ENCODE assay signal across 8 cellular contexts in genomic region chr6:125957845-125958244, GRCh38. TPM values are rescaled to one million over a fixed set of nuclear protein-coding genes. Genes with fewer than 3 reads are reported as not detected.
DNase-seq lines count a peak whose midpoint lies in the region; ATAC-seq and TF ChIP-seq lines count a peak whose summit lies in the region.

No MANE protein-coding gene starts in this region.

- no peaks in the 10 kb centered on the region for H3K36me3 ChIP-seq in endocrine pancreas (ENCODE audit: control insufficient read depth, insufficient read depth, low read length)

- no peaks in the 10 kb centered on the region for H3K27me3 Mint-ChIP-seq in glutamatergic neuron (ENCODE audit: unreplicated experiment)

- peaks cover 6% of the 10 kb centered on the region for H3K4me1 ChIP-seq in endocrine pancreas (ENCODE audit: control insufficient read depth, insufficient read depth, low read length)

- no peak overlapping the region for H3K4me3 Mint-ChIP-seq in glutamatergic neuron (ENCODE audit: unreplicated experiment)

- TF ChIP-seq CTCF in GM12865 (IDR thresholded peaks at IDR 0.05; ENCODE audit: insufficient read depth, low read depth, low read length, missing control alignments) (no peak), glutamatergic neuron (IDR thresholded peaks at IDR 0.05; ENCODE audit: partially characterized antibody, unreplicated experiment) (no peak)

- no peak overlapping the region for H3K27ac Mint-ChIP-seq in glutamatergic neuron (ENCODE audit: unreplicated experiment)

- peaks cover 6% of the 10 kb centered on the region for H3K4me1 Mint-ChIP-seq in glutamatergic neuron (ENCODE audit: low read depth, unreplicated experiment)

- H3K36me3 Mint-ChIP-seq in glutamatergic neuron (ENCODE audit: unreplicated experiment), result no peaks in the 10 kb centered on the region

- H3K9me3 Mint-ChIP-seq in glutamatergic neuron (ENCODE audit: unreplicated experiment), result no peaks in the 10 kb centered on the region

- no peaks in the 10 kb centered on the region for H3K9me3 ChIP-seq in endocrine pancreas (ENCODE audit: control insufficient read depth, low read length)

- H3K4me3 ChIP-seq in GM12865 (ENCODE audit: low read depth, low read length) (peak overlapping the region; percentile 83), endocrine pancreas (ENCODE audit: control insufficient read depth, insufficient read depth, low read length) (peak overlapping the region; percentile 86)

- no peak for ATAC-seq in GM21360 (IDR thresholded peaks at IDR 0.05; ENCODE audit: unreplicated experiment)

- no peaks in the 10 kb centered on the region for H3K27me3 ChIP-seq in endocrine pancreas (ENCODE audit: control insufficient read depth, insufficient read depth, low read length)

- peak overlapping the region; percentile 87 for H3K9ac ChIP-seq in endocrine pancreas (ENCODE audit: control insufficient read depth, insufficient read depth, low read length)

- DNase-seq in GM12865 (ENCODE audit: low read depth), result no peak
- peak; percentile 17 for DNase-seq in NCI-H526 treated with DMSO at 0.1 percent for 48 hours (lab: John Stamatoyannopoulos, UW)
- DNase-seq in myocyte (ENCODE audit: low read depth), result peak; percentile 25
- no peak for DNase-seq in NCI-H446 (lab: John Stamatoyannopoulos, UW)
- DNase-seq in RPMI8226, result no peak
- DNase-seq in glutamatergic neuron, result no peak

RNA-seq across cellular contexts. Expression of gene HINT3, which starts 1.3 kb away (rescaled TPM):
- total RNA-seq in myocyte (47.3 and 48.9 TPM in 2 replicates), glutamatergic neuron (ENCODE audit: unreplicated experiment) (18.2 TPM)
- 17.5 TPM for polyA plus RNA-seq in myocyte (2012)

RNA-seq across cellular contexts. Expression of gene TRMT11, which starts 28.5 kb away (rescaled TPM):
- total RNA-seq in myocyte, result 23.2 and 23.4 TPM in 2 replicates
- 8.4 TPM for polyA plus RNA-seq in myocyte (2012)
- 27.7 TPM for total RNA-seq in glutamatergic neuron (ENCODE audit: unreplicated experiment)

Comparison
In these comparisons a context has a peak if more than half of its experiments do, and no peak if none do; other contexts are left out.
1. DNase-seq: peak in NCI-H526 treated with DMSO at 0.1 percent for 48 hours (single experiment) and myocyte (single experiment); none in GM12865 (single experiment), NCI-H446 (0 of 2), RPMI8226 (single experiment) and glutamatergic neuron (single experiment).